In the genomic region with DNA sequence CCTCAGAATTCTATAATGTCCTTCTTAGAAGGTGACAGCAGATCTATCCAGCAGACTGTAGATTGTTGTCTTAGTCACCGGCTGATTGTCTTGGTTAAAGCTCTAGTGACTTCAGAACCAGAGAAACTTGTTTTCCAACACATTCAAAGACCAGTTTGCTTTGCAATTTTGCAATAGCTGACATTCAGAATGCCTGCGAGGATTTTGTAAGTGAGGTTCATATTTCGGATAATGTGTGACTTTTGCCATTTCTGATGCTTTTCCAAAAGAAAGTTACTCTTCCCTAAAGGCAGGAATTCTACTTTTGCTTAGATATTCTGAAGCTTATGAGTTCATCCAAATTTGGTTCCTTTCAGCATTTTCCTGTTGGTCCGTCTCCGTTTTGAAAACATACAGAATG, we compare ENCODE assay signal across 10 cellular contexts. TPM values are rescaled to one million over a fixed set of nuclear protein-coding genes. Genes with fewer than 3 reads are reported as not detected.
DNase-seq lines count a peak whose midpoint lies in the region; ATAC-seq, FAIRE-seq and TF ChIP-seq lines count a peak whose summit lies in the region.
"Had no signal": no experiment of that assay in that cellular context is flagged by ENCODE, and none has a peak within 500 bp of the region (broad histone marks: within the 10 kb centered on the region; RNA-seq: fewer than 3 reads in every experiment).

No MANE protein-coding gene starts in this region.

- H3K27ac ChIP-seq in GM23338 (ENCODE audit: low read depth) (peak overlapping the region; percentile 76; the same call in 1 of the 2 replicates), astrocyte (ENCODE audit: low read depth, low read length) (no peak overlapping the region), right cardiac atrium (ENCODE audit: low read length) (peak overlapping the region; percentile 70), skeletal muscle tissue (ENCODE audit: low read depth, low read length) (peak overlapping the region; percentile 38)
- H3K27ac ChIP-seq in effector memory CD4-positive, alpha-beta T cell (ENCODE audit: insufficient read depth, low read length, poor library complexity, severe bottlenecking) = no peak overlapping the region

- H3K4me2 ChIP-seq in GM23338 (no peak overlapping the region), astrocyte (ENCODE audit: low read length) (peak overlapping the region; percentile 37)

- no peaks in the 10 kb centered on the region; the same call in 2 of the 3 replicates for H3K4me1 Mint-ChIP-seq in GM23338
- peaks cover 14% of the 10 kb centered on the region for H3K4me1 Mint-ChIP-seq in astrocyte (ENCODE audit: low read depth, unreplicated experiment)

- H3K36me3 ChIP-seq in GM23338 (ENCODE audit: insufficient read depth) (no peaks in the 10 kb centered on the region), astrocyte (ENCODE audit: insufficient read depth, low read length) (no peaks in the 10 kb centered on the region), skeletal muscle tissue (ENCODE audit: control insufficient read depth in 3 of 3, insufficient read depth in 3 of 3, low read length in 3 of 3) (no peaks in the 10 kb centered on the region)
- no peaks in the 10 kb centered on the region for H3K36me3 ChIP-seq in effector memory CD4-positive, alpha-beta T cell (ENCODE audit: control insufficient read depth, insufficient read depth, low read length)

- no peaks in the 10 kb centered on the region for H3K27me3 ChIP-seq in GM23338 (ENCODE audit: insufficient read depth)
- no peaks in the 10 kb centered on the region for H3K27me3 ChIP-seq in astrocyte (ENCODE audit: insufficient read depth, low read length)
- no peaks in the 10 kb centered on the region for H3K27me3 ChIP-seq in right cardiac atrium (ENCODE audit: control insufficient read depth, insufficient read depth)
- no peaks in the 10 kb centered on the region for H3K27me3 ChIP-seq in skeletal muscle tissue (ENCODE audit: control insufficient read depth in 3 of 3, insufficient read depth in 3 of 3, low read length in 3 of 3)
- no peaks in the 10 kb centered on the region for H3K27me3 ChIP-seq in effector memory CD4-positive, alpha-beta T cell (replicated peaks; ENCODE audit: control insufficient read depth, insufficient read depth, low read length, poor library complexity, severe bottlenecking)

- H3K9me3 ChIP-seq in astrocyte (ENCODE audit: insufficient read depth, low read depth, low read length) (no peaks in the 10 kb centered on the region), right cardiac atrium (ENCODE audit: control insufficient read depth, low read length) (no peaks in the 10 kb centered on the region), skeletal muscle tissue (ENCODE audit: control insufficient read depth in 3 of 3, low read length in 3 of 3) (no peaks in the 10 kb centered on the region)
- H3K9me3 ChIP-seq in effector memory CD4-positive, alpha-beta T cell (ENCODE audit: control insufficient read depth, low read length) = no peaks in the 10 kb centered on the region

- intact Hi-C loops in right cardiac atrium (cut with DNase I) = loop anchor here in 1 of 4 donors (5.0 kb wide), 1 partner anchor 40 kb away; the partner anchor contains the start of genes KCNK6 and YIF1B

- 27% methylated on average over 5 of the region's 5 CpGs for WGBS in right cardiac atrium

- H3K4me3 Mint-ChIP-seq in GM23338 (no peak overlapping the region), astrocyte (ENCODE audit: unreplicated experiment) (no peak overlapping the region)
- H3K4me3 Mint-ChIP-seq: CD8-positive, alpha-beta memory T cell had no signal

- ATAC-seq in GM23338 (no peak), right cardiac atrium (peak in 1 of 2 donors; percentile 40), HG03135 (IDR thresholded peaks at IDR 0.05; ENCODE audit: unreplicated experiment) (no peak)

- H3F3A ChIP-seq in GM23338 (replicated peaks; ENCODE audit: low read depth) = peaks cover 14% of the 10 kb centered on the region; the same call in 1 of the 2 replicates

- H3K36me3 Mint-ChIP-seq in GM23338 (ENCODE audit: low read depth) = peaks cover 15% of the 10 kb centered on the region; the same call in 2 of the 3 replicates
- peaks cover 2% of the 10 kb centered on the region for H3K36me3 Mint-ChIP-seq in astrocyte (ENCODE audit: low read depth, unreplicated experiment)

- H3K4me1 ChIP-seq in GM23338 (ENCODE audit: insufficient read depth) = no peaks in the 10 kb centered on the region
- H3K4me1 ChIP-seq in astrocyte (ENCODE audit: insufficient read depth, low read length) = peaks cover 10% of the 10 kb centered on the region
- peaks cover 11% of the 10 kb centered on the region for H3K4me1 ChIP-seq in right cardiac atrium (ENCODE audit: control insufficient read depth, insufficient read depth, low read length)
- peaks cover 4 to 7% (median 5%) of the 10 kb centered on the region in 3 donors for H3K4me1 ChIP-seq in skeletal muscle tissue (ENCODE audit: control insufficient read depth in 3 of 3, insufficient read depth in 3 of 3, low read length in 3 of 3)
- H3K4me1 ChIP-seq in effector memory CD4-positive, alpha-beta T cell (ENCODE audit: control insufficient read depth, insufficient read depth, low read length, poor library complexity, severe bottlenecking) = no peaks in the 10 kb centered on the region

- H3K9me2 ChIP-seq in GM23338 (ENCODE audit: insufficient read depth) = no peaks in the 10 kb centered on the region

- H3K9ac ChIP-seq in astrocyte (ENCODE audit: low read length) = no peak overlapping the region
- H3K9ac ChIP-seq in skeletal muscle tissue (ENCODE audit: low read depth in 1 of 3, low read length in 3 of 3) = no peak overlapping the region

- H3K4me3 ChIP-seq in GM23338 (no peak overlapping the region), astrocyte (ENCODE audit: insufficient read depth, low read depth, low read length) (no peak overlapping the region), right cardiac atrium (ENCODE audit: low read length) (no peak overlapping the region), skeletal muscle tissue (ENCODE audit: low read length in 3 of 3) (no peak overlapping the region)
- H3K4me3 ChIP-seq in effector memory CD4-positive, alpha-beta T cell (ENCODE audit: insufficient read depth, low read depth, low read length, poor library complexity, severe bottlenecking) = no peak overlapping the region

- H3K27ac Mint-ChIP-seq in GM23338 (no peak overlapping the region), astrocyte (ENCODE audit: unreplicated experiment) (no peak overlapping the region)
- H3K27ac Mint-ChIP-seq: CD8-positive, alpha-beta memory T cell had no signal

- H3K79me2 ChIP-seq in GM23338 (replicated peaks; ENCODE audit: insufficient read depth) = peaks cover 100% of the 10 kb centered on the region
- no peaks in the 10 kb centered on the region for H3K79me2 ChIP-seq in astrocyte (ENCODE audit: insufficient read depth, low read length)

- no peak overlapping the region for H2AFZ ChIP-seq in GM23338
- no peak overlapping the region for H2AFZ ChIP-seq in astrocyte (ENCODE audit: low read depth, low read length)

- H3K27me3 Mint-ChIP-seq in GM23338 (ENCODE audit: insufficient read depth, low read depth, poor library complexity) (no peaks in the 10 kb centered on the region), astrocyte (ENCODE audit: low read depth, unreplicated experiment) (no peaks in the 10 kb centered on the region)
- H3K27me3 Mint-ChIP-seq: CD8-positive, alpha-beta memory T cell had no signal

- no peaks in the 10 kb centered on the region for H3K9me3 Mint-ChIP-seq in GM23338
- no peaks in the 10 kb centered on the region for H3K9me3 Mint-ChIP-seq in astrocyte (ENCODE audit: unreplicated experiment)
- H3K9me3 Mint-ChIP-seq: CD8-positive, alpha-beta memory T cell had no signal

- TF ChIP-seq CTCF in GM23338 (conservative IDR thresholded peaks at IDR 0.05; ENCODE audit: low read depth in 2 of 2) (no peak), astrocyte (IDR thresholded peaks at IDR 0.05; ENCODE audit: insufficient read depth, low read depth, low read length) (no peak)

- peak; percentile 9 for FAIRE-seq in astrocyte (lab: Jason Lieb, UNC)

- DNase-seq in GM23338 (ENCODE audit: low spot score) (no peak), astrocyte (ENCODE audit: low read depth) (no peak), right cardiac atrium (no peak), 8988T (no peak)
- DNase-seq in effector memory CD4-positive, alpha-beta T cell = no peak
- no peak for DNase-seq in activated CD4-positive, alpha-beta T cell treated with anti-CD3 and anti-CD28 coated beads, Interleukin-2, amount 50 U/mL, for 4 hours
- DNase-seq: CD8-positive, alpha-beta memory T cell; NCI-H1048 had no signal

- H4K20me1 ChIP-seq in GM23338 (replicated peaks; ENCODE audit: insufficient read depth) (peaks cover 80% of the 10 kb centered on the region), astrocyte (ENCODE audit: insufficient read depth, low read length) (no peaks in the 10 kb centered on the region)

TF ChIP-seq in GM23338, 12 proteins besides CTCF, POLR2A, EP300 and RAD21 (continues in another document):
- no peak for TF ChIP-seq JUNB (IDR thresholded peaks at IDR 0.05; ENCODE audit: unreplicated experiment)

RNA-seq across cellular contexts. Expression of gene SPINT2, which starts 13.2 kb away (rescaled TPM):
- 382 and 468 TPM in 2 replicates for total RNA-seq in GM23338 (2014; rRNA removed; shearing (Covaris generic))
- polyA plus RNA-seq in GM23338 (2016; fragmentation: Nextera tagmentation; extraction: Ambion mirVana) (298 and 319 TPM in 2 replicates), right cardiac atrium (5.7 TPM)
- total RNA-seq in astrocyte (119 and 171 TPM in 2 replicates), right cardiac atrium (10 to 100 TPM in 3 of 4 donors, 1 to 10 TPM in 1; 9.0 to 16.6 (median 12.2) TPM), skeletal muscle tissue (1.6 TPM)

RNA-seq across cellular contexts. Expression of gene PPP1R14A, which starts 21.4 kb away (rescaled TPM):
- 9.4 and 14.5 TPM in 2 replicates for total RNA-seq in GM23338 (2014; rRNA removed; shearing (Covaris generic))
- polyA plus RNA-seq in GM23338 (2016; fragmentation: Nextera tagmentation; extraction: Ambion mirVana) (76.2 and 77.5 TPM in 2 replicates), right cardiac atrium (51.1 TPM)
- total RNA-seq in astrocyte (13.4 and 18.0 TPM in 2 replicates), right cardiac atrium (10 to 100 TPM; 13.3 to 29.0 (median 21.7) TPM), skeletal muscle tissue (2.6 TPM)
- polyA plus RNA-seq: CD8-positive, alpha-beta memory T cell had no signal

RNA-seq across cellular contexts. Expression of gene C19orf33, which starts 26.5 kb away (rescaled TPM):
- total RNA-seq in GM23338 (2014; rRNA removed; shearing (Covaris generic)) = 26.7 and 58.9 TPM in 2 replicates
- polyA plus RNA-seq in GM23338 (2016; fragmentation: Nextera tagmentation; extraction: Ambion mirVana) = 72.2 and 95.5 TPM in 2 replicates
- total RNA-seq in astrocyte = 4.9 and 5.8 TPM in 2 replicates
- under 1 TPM in 2 of 4 donors, not detected in 2; 0.57 to 0.89 TPM for total RNA-seq in right cardiac atrium
- polyA plus RNA-seq in right cardiac atrium = 4.3 TPM
- total RNA-seq in skeletal muscle tissue = not detected
- total RNA-seq: CD8-positive, alpha-beta memory T cell had no signal

RNA-seq across cellular contexts. Expression of gene YIF1B, which starts 38.2 kb away (rescaled TPM):
- total RNA-seq in GM23338 (2014; rRNA removed; shearing (Covaris generic)) = 102 and 106 TPM in 2 replicates
- polyA plus RNA-seq in GM23338 (2016; fragmentation: Nextera tagmentation; extraction: Ambion mirVana) (82.8 and 88.0 TPM in 2 replicates), right cardiac atrium (25.7 TPM)
- total RNA-seq in astrocyte (81.3 and 85.7 TPM in 2 replicates), right cardiac atrium (10 to 100 TPM; 15.9 to 24.4 (median 19.9) TPM), skeletal muscle tissue (18.3 TPM)

RNA-seq across cellular contexts. Expression of gene KCNK6, which starts 42.1 kb away (rescaled TPM):
- total RNA-seq in GM23338 (2014; rRNA removed; shearing (Covaris generic)) = 9.9 and 14.6 TPM in 2 replicates
- polyA plus RNA-seq in GM23338 (2016; fragmentation: Nextera tagmentation; extraction: Ambion mirVana) (9.0 and 9.4 TPM in 2 replicates), right cardiac atrium (2.4 TPM)
- total RNA-seq in astrocyte (8.6 and 10.8 TPM in 2 replicates), right cardiac atrium (1 to 10 TPM; 2.2 to 3.0 (median 2.8) TPM), skeletal muscle tissue (1.6 TPM)

Comparison
In these comparisons a context has a peak if more than half of its experiments do, and no peak if none do; other contexts are left out.
1. H3K27ac ChIP-seq: peak in GM23338 (single experiment), right cardiac atrium (single experiment) and skeletal muscle tissue (single experiment); none in astrocyte (single experiment) and effector memory CD4-positive, alpha-beta T cell (single experiment).